In genomic region chr3:170307998-170308398, GRCh38 we compare ENCODE assay signal across 1 cellular context.
TF ChIP-seq lines count a peak whose summit lies in the region.

No MANE protein-coding gene starts in this region.

TF ChIP-seq in K562, 482 proteins besides CTCF, POLR2A, EP300 and RAD21 (continued from another document):
- no peak for TF ChIP-seq ZBTB26 (CRISPR knock-in tag; IDR thresholded peaks at IDR 0.05)
- no peak for TF ChIP-seq KLF16 (IDR thresholded peaks at IDR 0.05)
- no peak for TF ChIP-seq ZNF512 (tag; IDR thresholded peaks at IDR 0.05)
- TF ChIP-seq KDM1A (IDR thresholded peaks at IDR 0.05): peak; percentile 58 to 60; a peak in 3 of 4 replicates
- TF ChIP-seq ZNF589 (CRISPR knock-in tag; IDR thresholded peaks at IDR 0.05; ENCODE audit: low read depth): no peak
- no peak for TF ChIP-seq HEY1 (CRISPR knock-in tag; IDR thresholded peaks at IDR 0.05; ENCODE audit: borderline replicate concordance)
- no peak for TF ChIP-seq NCOA1 (IDR thresholded peaks at IDR 0.05; ENCODE audit: low read depth)
- TF ChIP-seq NCOA6 (IDR thresholded peaks at IDR 0.05): no peak
- TF ChIP-seq ZNF77 (CRISPR knock-in tag; IDR thresholded peaks at IDR 0.05): no peak
- no peak for TF ChIP-seq ZBTB11 (CRISPR knock-in tag; IDR thresholded peaks at IDR 0.05)
- TF ChIP-seq RBM25 (IDR thresholded peaks at IDR 0.05; ENCODE audit: low read depth, low read length, severe bottlenecking): no peak
- TF ChIP-seq SAFB2 (IDR thresholded peaks at IDR 0.05; ENCODE audit: borderline replicate concordance, low read depth, low read length, severe bottlenecking): no peak
- 0 out of 2 replicates have a peak, but pooled peaks have one; percentile 19 for TF ChIP-seq CBFA2T2 (conservative IDR thresholded peaks at IDR 0.05)
- peak; percentile 49; the same call in 1 of the 2 replicates for TF ChIP-seq FOXA1 (IDR thresholded peaks at IDR 0.05; ENCODE audit: borderline replicate concordance)
- no peak for TF ChIP-seq ZNF764 (CRISPR knock-in tag; IDR thresholded peaks at IDR 0.05; ENCODE audit: low read depth)
- peak; percentile 43; the same call in 1 of the 2 replicates for TF ChIP-seq SOX6 (IDR thresholded peaks at IDR 0.05)
- TF ChIP-seq CSDE1 (IDR thresholded peaks at IDR 0.05): no peak
- no peak for TF ChIP-seq TSC22D4 (tag; IDR thresholded peaks at IDR 0.05)
- peak; percentile 30; the same call in 1 of the 2 replicates for TF ChIP-seq ATF7 (IDR thresholded peaks at IDR 0.05)
- TF ChIP-seq KLF1 (tag; IDR thresholded peaks at IDR 0.05): no peak
- no peak for TF ChIP-seq ELF2 (CRISPR knock-in tag; IDR thresholded peaks at IDR 0.05)
- peak; percentile 93 to 99 for TF ChIP-seq FOXA3 (CRISPR knock-in tag; conservative IDR thresholded peaks at IDR 0.05 in 1 of 2, IDR thresholded peaks at IDR 0.05 in 1 of 2)
- TF ChIP-seq NR2F6 (CRISPR knock-in tag; IDR thresholded peaks at IDR 0.05): no peak
- no peak for TF ChIP-seq RBM39 (optimal IDR thresholded peaks at IDR 0.05; ENCODE audit: low read depth, low read length)
- peak; percentile 87 for TF ChIP-seq ZNF445 (CRISPR knock-in tag; IDR thresholded peaks at IDR 0.05; ENCODE audit: low read depth)
- TF ChIP-seq CCNT2 (IDR thresholded peaks at IDR 0.05; ENCODE audit: borderline replicate concordance, extremely low read depth, insufficient read length, low read depth, low read length): no peak
- no peak for TF ChIP-seq PML (IDR thresholded peaks at IDR 0.05; ENCODE audit: low read length)
- no peak for TF ChIP-seq SAP30 (IDR thresholded peaks at IDR 0.05; ENCODE audit: borderline replicate concordance, insufficient read depth, low read depth, low read length, poor library complexity, severe bottlenecking)
- no peak for TF ChIP-seq PHB2 (IDR thresholded peaks at IDR 0.05; ENCODE audit: low read depth)
- 0 out of 4 replicates have a peak, but pooled peaks of 1 of the 2 experiments have one; percentile 37 for TF ChIP-seq MAZ (CRISPR knock-in tag; conservative IDR thresholded peaks at IDR 0.05 in 1 of 2, IDR thresholded peaks at IDR 0.05 in 1 of 2)
- TF ChIP-seq TFAP4 (CRISPR knock-in tag; IDR thresholded peaks at IDR 0.05; ENCODE audit: borderline replicate concordance): peak; percentile 13; the same call in 1 of the 2 replicates
- no peak for TF ChIP-seq SMC3 (conservative IDR thresholded peaks at IDR 0.05; ENCODE audit: insufficient read depth, low read depth, low read length)
- no peak for TF ChIP-seq GABPB1 (CRISPR knock-in tag; IDR thresholded peaks at IDR 0.05)
- TF ChIP-seq GABPA (tag; conservative IDR thresholded peaks at IDR 0.05; ENCODE audit: low read depth): no peak
- TF ChIP-seq FOSL1 (tag; conservative IDR thresholded peaks at IDR 0.05): peak; percentile 87
- no peak for TF ChIP-seq E2F4 (CRISPR knock-in tag; IDR thresholded peaks at IDR 0.05; ENCODE audit: low read depth)
- TF ChIP-seq ADNP (tag; IDR thresholded peaks at IDR 0.05): peak; percentile 60
- TF ChIP-seq ZBED1 (IDR thresholded peaks at IDR 0.05): no peak
- TF ChIP-seq FOXK2 (conservative IDR thresholded peaks at IDR 0.05 in 1 of 2, IDR thresholded peaks at IDR 0.05 in 1 of 2; ENCODE audit: low read depth in 2 of 2): peak; percentile 53 to 66; a peak in 2 of 4 replicates
